19 cellular contexts compared by ENCODE assay signal in genomic region chr15:48388017-48388936, GRCh38. TPM values are rescaled to one million over a fixed set of nuclear protein-coding genes. Genes with fewer than 3 reads are reported as not detected.
DNase-seq lines count a peak whose midpoint lies in the region; ATAC-seq, FAIRE-seq and TF ChIP-seq lines count a peak whose summit lies in the region.
"Had no signal": no experiment of that assay in that cellular context is flagged by ENCODE, and none has a peak within 500 bp of the region (broad histone marks: within the 10 kb centered on the region; RNA-seq: fewer than 3 reads in every experiment).

No MANE protein-coding gene starts in this region.

- no peak overlapping the region for H3K27ac Mint-ChIP-seq in activated CD8-positive, alpha-beta memory T cell treated with anti-CD3 and anti-CD28 coated beads, Interleukin-2, amount 10 ng/mL, durations not matched to agents 7 days and 5 days
- H3K27ac Mint-ChIP-seq: activated CD4-positive, alpha-beta T cell treated with anti-CD3 and anti-CD28 coated beads for 36 hours; CD8-positive, alpha-beta memory T cell; natural killer cell treated with Interleukin-12 subunit alpha and Interleukin-12 subunit beta and Interleukin-15 and Interleukin-18, amount 100 ng/mL, for 72 hours; type B pancreatic cell had no signal

- no peaks in the 10 kb centered on the region for H3K9me3 Mint-ChIP-seq in activated CD8-positive, alpha-beta memory T cell treated with anti-CD3 and anti-CD28 coated beads, Interleukin-2, amount 10 ng/mL, durations not matched to agents 7 days and 5 days (ENCODE audit: low read depth)
- H3K9me3 Mint-ChIP-seq: natural killer cell treated with Interleukin-12 subunit alpha and Interleukin-12 subunit beta and Interleukin-15 and Interleukin-18, amount 100 ng/mL, for 72 hours; type B pancreatic cell had no signal

- peaks cover 29% of the 10 kb centered on the region for H3K27me3 Mint-ChIP-seq in activated CD8-positive, alpha-beta memory T cell treated with anti-CD3 and anti-CD28 coated beads, Interleukin-2, amount 10 ng/mL, durations not matched to agents 7 days and 5 days
- H3K27me3 Mint-ChIP-seq: activated CD4-positive, alpha-beta T cell treated with anti-CD3 and anti-CD28 coated beads for 36 hours; type B pancreatic cell had no signal

- peak overlapping the region; percentile 76 for H3K9ac ChIP-seq in GM23248
- H3K9ac ChIP-seq: KMS-11 had no signal

- 7 to 15% methylated on average over 4 of the region's 4 CpGs for WGBS in GM23248 (ENCODE audit: low coverage in 1 of 2, low lambda C conversion rate in 2 of 2, missing lambda C conversion rate in 2 of 2), 2 experiments

- TF ChIP-seq POLR2A in breast epithelium (IDR thresholded peaks at IDR 0.05) (no peak), GM12891 (IDR thresholded peaks at IDR 0.05; ENCODE audit: low read depth, low read length) (no peak)

- no peaks in the 10 kb centered on the region for H3K4me1 Mint-ChIP-seq in activated CD8-positive, alpha-beta memory T cell treated with anti-CD3 and anti-CD28 coated beads, Interleukin-2, amount 10 ng/mL, durations not matched to agents 7 days and 5 days
- H3K4me1 Mint-ChIP-seq: activated CD4-positive, alpha-beta T cell treated with anti-CD3 and anti-CD28 coated beads for 36 hours; CD8-positive, alpha-beta memory T cell had no signal

- H3K9me2 ChIP-seq in GM23248 (ENCODE audit: insufficient read depth), result no peaks in the 10 kb centered on the region

- no peaks in the 10 kb centered on the region for H3K79me2 ChIP-seq in GM23248 (ENCODE audit: insufficient read depth)
- no peaks in the 10 kb centered on the region for H3K79me2 ChIP-seq in osteoblast (ENCODE audit: insufficient read depth, low read length)

- H3K27ac ChIP-seq in GM23248 (peak overlapping the region; percentile 99), breast epithelium (peak overlapping the region; percentile 10 to 66), osteoblast (ENCODE audit: low read depth, low read length) (peak overlapping the region; percentile 85)
- H3K27ac ChIP-seq: KMS-11 had no signal

- peaks cover 87% of the 10 kb centered on the region for H3F3A ChIP-seq in GM23248 (ENCODE audit: insufficient read depth)

- no peaks in the 10 kb centered on the region for H3K36me3 ChIP-seq in GM23248 (ENCODE audit: low read depth)
- H3K36me3 ChIP-seq in MG63, result no peaks in the 10 kb centered on the region; the same call in 1 of the 2 replicates
- no peaks in the 10 kb centered on the region for H3K36me3 ChIP-seq in breast epithelium
- no peaks in the 10 kb centered on the region for H3K36me3 ChIP-seq in osteoblast (ENCODE audit: insufficient read depth, low read length)

- intact Hi-C loops in breast epithelium (cut with DNase I; ENCODE audit: low total_unique reads), result no loop called here

- DNase-seq in GM23248 (peak; percentile 62), MG63 (peak; percentile 81), breast epithelium (ENCODE audit: low spot score in 2 of 2) (no peak), osteoblast (ENCODE audit: insufficient read length, low spot score, missing footprints) (no peak), germinal center (ENCODE audit: low spot score) (no peak), GM12891 (ENCODE audit: insufficient read length, low spot score) (no peak)
- no peak for DNase-seq in activated CD8-positive, alpha-beta memory T cell treated with anti-CD3 and anti-CD28 coated beads, Interleukin-2, amount 10 ng/mL, durations not matched to agents 7 days and 5 days
- DNase-seq: activated CD4-positive, alpha-beta T cell treated with anti-CD3 and anti-CD28 coated beads for 36 hours; activated T-cell treated with anti-CD3 and anti-CD28 coated beads for 4 hours; CD8-positive, alpha-beta memory T cell; NCI-H146; NCI-H82; right cardiac atrium; stimulated activated CD4-positive, alpha-beta T cell treated with anti-CD3 and anti-CD28 coated beads, Interleukin-4, amount 100 ng/mL, for 1 hour had no signal

- H4K20me1 ChIP-seq in GM23248 (ENCODE audit: insufficient read depth) (no peaks in the 10 kb centered on the region), osteoblast (ENCODE audit: insufficient read depth, low read length) (no peaks in the 10 kb centered on the region)

- FAIRE-seq in GM12891 (lab: Jason Lieb, UNC), result no peak

- CTCF ChIA-PET in activated CD8-positive, alpha-beta memory T cell treated with anti-CD3 and anti-CD28 coated beads, Interleukin-2, amount 10 ng/mL, durations not matched to agents 7 days and 5 days (lab: Charles Lee), result no interaction called here

- peak overlapping the region; percentile 66 for H3K4me2 ChIP-seq in GM23248 (ENCODE audit: unreplicated experiment)
- no peak overlapping the region for H3K4me2 ChIP-seq in osteoblast (ENCODE audit: insufficient read depth, low read length)
- H3K4me2 ChIP-seq: KMS-11 had no signal

- no peaks in the 10 kb centered on the region for H3K36me3 Mint-ChIP-seq in activated CD8-positive, alpha-beta memory T cell treated with anti-CD3 and anti-CD28 coated beads, Interleukin-2, amount 10 ng/mL, durations not matched to agents 7 days and 5 days
- H3K36me3 Mint-ChIP-seq: CD8-positive, alpha-beta memory T cell; natural killer cell treated with Interleukin-12 subunit alpha and Interleukin-12 subunit beta and Interleukin-15 and Interleukin-18, amount 100 ng/mL, for 72 hours; type B pancreatic cell had no signal

- no peak for TF ChIP-seq CTCF in breast epithelium (IDR thresholded peaks at IDR 0.05)
- TF ChIP-seq CTCF in osteoblast (IDR thresholded peaks at IDR 0.05; ENCODE audit: extremely low read depth, low read depth, low read length), result no peak

- H3K4me3 Mint-ChIP-seq in activated CD8-positive, alpha-beta memory T cell treated with anti-CD3 and anti-CD28 coated beads, Interleukin-2, amount 10 ng/mL, durations not matched to agents 7 days and 5 days, result no peak overlapping the region
- H3K4me3 Mint-ChIP-seq: activated CD4-positive, alpha-beta T cell treated with anti-CD3 and anti-CD28 coated beads for 36 hours; CD8-positive, alpha-beta memory T cell; natural killer cell treated with Interleukin-12 subunit alpha and Interleukin-12 subunit beta and Interleukin-15 and Interleukin-18, amount 100 ng/mL, for 72 hours; type B pancreatic cell had no signal

- no peak for ATAC-seq in activated CD8-positive, alpha-beta memory T cell treated with anti-CD3 and anti-CD28 coated beads, Interleukin-2, amount 10 ng/mL, durations not matched to agents 7 days and 5 days
- ATAC-seq: activated CD4-positive, alpha-beta T cell treated with anti-CD3 and anti-CD28 coated beads for 36 hours had no signal

- H3K4me1 ChIP-seq in GM23248 (ENCODE audit: insufficient read depth) (peaks cover 86% of the 10 kb centered on the region), breast epithelium (no peaks in the 10 kb centered on the region), osteoblast (ENCODE audit: insufficient read depth, low read length) (peaks cover 42% of the 10 kb centered on the region)

- H3K4me3 ChIP-seq in GM23248 (no peak overlapping the region), MG63 (no peak overlapping the region), breast epithelium (no peak overlapping the region), osteoblast (ENCODE audit: insufficient read depth, low read length) (no peak overlapping the region)
- H3K4me3 ChIP-seq: coronary artery, lung had no signal

- H2AFZ ChIP-seq in GM23248, result no peak overlapping the region
- H2AFZ ChIP-seq in osteoblast (ENCODE audit: low read length), result no peak overlapping the region

- no peaks in the 10 kb centered on the region for H3K9me3 ChIP-seq in GM23248 (ENCODE audit: low read depth)
- no peaks in the 10 kb centered on the region for H3K9me3 ChIP-seq in MG63
- no peaks in the 10 kb centered on the region for H3K9me3 ChIP-seq in breast epithelium
- H3K9me3 ChIP-seq in osteoblast (ENCODE audit: low read depth, low read length), result no peaks in the 10 kb centered on the region

- in situ Hi-C loops in GM23248 (cut with MboI), result no loop called here

- no peaks in the 10 kb centered on the region for H3K27me3 ChIP-seq in GM23248 (replicated peaks; ENCODE audit: insufficient read depth)
- no peaks in the 10 kb centered on the region for H3K27me3 ChIP-seq in MG63
- no peaks in the 10 kb centered on the region for H3K27me3 ChIP-seq in breast epithelium
- H3K27me3 ChIP-seq in osteoblast (ENCODE audit: insufficient read depth, low read length), result no peaks in the 10 kb centered on the region

TF ChIP-seq in GM12891, 5 proteins besides CTCF, POLR2A, EP300 and RAD21:
- TF ChIP-seq TAF1 (IDR thresholded peaks at IDR 0.05; ENCODE audit: low read depth, low read length) (no peak), PAX5 (IDR thresholded peaks at IDR 0.05; ENCODE audit: insufficient read depth, low read length, severe bottlenecking) (no peak)

RNA-seq across cellular contexts. Expression of gene DUT, which starts 57.0 kb away (rescaled TPM):
- 78.0 and 80.6 TPM in 2 replicates for total RNA-seq in GM23248 (2014; rRNA removed; shearing (Covaris generic))
- polyA plus RNA-seq in GM23248 (2016; fragmentation: Nextera tagmentation; extraction: Ambion mirVana), result 149 and 156 TPM in 2 replicates
- total RNA-seq in MG63 (2014; rRNA removed; shearing (Covaris generic); ENCODE audit: low replicate concordance), result 250 and 313 TPM in 2 replicates
- 100 to 1,000 TPM; 101 to 105 (median 105) TPM for total RNA-seq in breast epithelium
- 43.6 and 49.2 TPM in 2 replicates for total RNA-seq in osteoblast
- total RNA-seq in activated CD8-positive, alpha-beta memory T cell treated with anti-CD3 and anti-CD28 coated beads, Interleukin-2, amount 10 ng/mL, durations not matched to agents 7 days and 5 days, result 100 to 1,000 TPM; 348 to 349 TPM
- polyA plus RNA-seq in GM12891 (2012; ENCODE audit: low read depth, missing spikeins), result 147 TPM

Comparison
In these comparisons a context has a peak if more than half of its experiments do, and no peak if none do; other contexts are left out.
1. DNase-seq: peak in GM23248 (single experiment) and MG63 (single experiment); none in breast epithelium (0 of 2), osteoblast (single experiment), activated CD8-positive, alpha-beta memory T cell treated with anti-CD3 and anti-CD28 coated beads, Interleukin-2, amount 10 ng/mL, durations not matched to agents 7 days and 5 days (single experiment), germinal center (single experiment) and GM12891 (single experiment).
2. H3K27ac ChIP-seq: peak in every context shown above with its lines; median percentile 99 in GM23248; 85 in osteoblast; 38 in breast epithelium.